1 cellular context compared by ENCODE assay signal in the genomic region with DNA sequence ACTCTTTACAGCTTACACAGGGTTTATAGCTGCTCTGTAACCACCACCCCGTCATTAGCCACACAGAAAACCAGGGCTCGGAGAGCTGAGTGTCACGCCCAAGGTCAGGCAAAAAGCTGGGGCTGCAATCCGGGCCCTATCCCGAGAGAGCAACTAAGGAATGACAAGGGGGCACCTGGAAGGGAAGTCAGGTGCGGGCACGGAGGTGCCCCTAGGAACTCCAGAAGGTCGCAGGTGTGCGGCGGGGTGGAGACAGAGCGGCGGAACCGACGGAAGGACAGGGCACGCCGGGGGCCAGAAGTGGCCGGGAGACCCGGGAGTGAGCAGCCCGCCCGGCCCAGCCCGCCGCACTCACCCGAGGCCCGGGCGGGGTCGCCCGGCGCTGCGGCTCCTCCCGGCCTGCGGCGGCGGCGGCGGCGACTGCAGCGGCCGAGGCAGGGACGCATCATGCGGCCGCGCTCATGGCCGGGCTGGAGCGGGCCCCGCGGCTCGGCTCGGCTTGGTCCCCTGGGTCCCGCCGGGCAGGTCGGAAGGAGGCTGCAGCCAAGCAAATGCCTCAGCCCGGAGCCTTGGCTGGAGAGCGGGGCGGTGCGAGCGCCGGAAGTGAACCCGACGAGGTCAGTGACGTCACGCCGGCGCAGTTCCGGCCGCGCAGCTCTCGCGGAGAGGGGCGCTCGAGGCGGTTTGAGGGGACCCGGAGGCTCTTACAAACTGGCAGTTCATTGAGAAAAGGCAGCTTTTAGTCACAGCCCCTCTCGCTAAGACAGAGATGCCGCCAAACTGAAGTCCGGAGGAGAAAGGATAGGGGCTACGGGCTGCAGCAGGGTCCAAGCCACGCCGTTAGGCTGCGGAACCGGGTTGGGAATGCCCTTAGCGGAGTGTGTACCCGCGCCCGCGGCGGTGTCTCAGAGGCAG.
TF ChIP-seq lines count a peak whose summit lies in the region.

ZDHHC7 (minus strand) TSS at position 605 of the 915 bp plus-strand sequence. CDS start 20,917 bp downstream, outside the sequence.

TF ChIP-seq in K562, 482 proteins besides CTCF, POLR2A, EP300 and RAD21 (continued from another document and continues in another):
- no peak for TF ChIP-seq ZNF77 (CRISPR knock-in tag; IDR thresholded peaks at IDR 0.05)
- TF ChIP-seq, protein P1, sequence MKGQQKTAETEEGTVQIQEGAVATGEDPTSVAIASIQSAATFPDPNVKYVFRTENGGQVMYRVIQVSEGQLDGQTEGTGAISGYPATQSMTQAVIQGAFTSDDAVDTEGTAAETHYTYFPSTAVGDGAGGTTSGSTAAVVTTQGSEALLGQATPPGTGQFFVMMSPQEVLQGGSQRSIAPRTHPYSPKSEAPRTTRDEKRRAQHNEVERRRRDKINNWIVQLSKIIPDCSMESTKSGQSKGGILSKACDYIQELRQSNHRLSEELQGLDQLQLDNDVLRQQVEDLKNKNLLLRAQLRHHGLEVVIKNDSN (CRISPR knock-in tag; IDR thresholded peaks at IDR 0.05) = no peak
- TF ChIP-seq, protein P2, sequence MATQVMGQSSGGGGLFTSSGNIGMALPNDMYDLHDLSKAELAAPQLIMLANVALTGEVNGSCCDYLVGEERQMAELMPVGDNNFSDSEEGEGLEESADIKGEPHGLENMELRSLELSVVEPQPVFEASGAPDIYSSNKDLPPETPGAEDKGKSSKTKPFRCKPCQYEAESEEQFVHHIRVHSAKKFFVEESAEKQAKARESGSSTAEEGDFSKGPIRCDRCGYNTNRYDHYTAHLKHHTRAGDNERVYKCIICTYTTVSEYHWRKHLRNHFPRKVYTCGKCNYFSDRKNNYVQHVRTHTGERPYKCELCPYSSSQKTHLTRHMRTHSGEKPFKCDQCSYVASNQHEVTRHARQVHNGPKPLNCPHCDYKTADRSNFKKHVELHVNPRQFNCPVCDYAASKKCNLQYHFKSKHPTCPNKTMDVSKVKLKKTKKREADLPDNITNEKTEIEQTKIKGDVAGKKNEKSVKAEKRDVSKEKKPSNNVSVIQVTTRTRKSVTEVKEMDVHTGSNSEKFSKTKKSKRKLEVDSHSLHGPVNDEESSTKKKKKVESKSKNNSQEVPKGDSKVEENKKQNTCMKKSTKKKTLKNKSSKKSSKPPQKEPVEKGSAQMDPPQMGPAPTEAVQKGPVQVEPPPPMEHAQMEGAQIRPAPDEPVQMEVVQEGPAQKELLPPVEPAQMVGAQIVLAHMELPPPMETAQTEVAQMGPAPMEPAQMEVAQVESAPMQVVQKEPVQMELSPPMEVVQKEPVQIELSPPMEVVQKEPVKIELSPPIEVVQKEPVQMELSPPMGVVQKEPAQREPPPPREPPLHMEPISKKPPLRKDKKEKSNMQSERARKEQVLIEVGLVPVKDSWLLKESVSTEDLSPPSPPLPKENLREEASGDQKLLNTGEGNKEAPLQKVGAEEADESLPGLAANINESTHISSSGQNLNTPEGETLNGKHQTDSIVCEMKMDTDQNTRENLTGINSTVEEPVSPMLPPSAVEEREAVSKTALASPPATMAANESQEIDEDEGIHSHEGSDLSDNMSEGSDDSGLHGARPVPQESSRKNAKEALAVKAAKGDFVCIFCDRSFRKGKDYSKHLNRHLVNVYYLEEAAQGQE (CRISPR knock-in tag; IDR thresholded peaks at IDR 0.05; ENCODE audit: low read depth) = peak; percentile 38; the same call in 1 of the 2 replicates
- no peak for TF ChIP-seq TEAD4 (IDR thresholded peaks at IDR 0.05; ENCODE audit: low read length)
- TF ChIP-seq TEAD4 (CRISPR knock-in tag; IDR thresholded peaks at IDR 0.05; ENCODE audit: borderline replicate concordance) = no peak
- no peak for TF ChIP-seq SMC3 (conservative IDR thresholded peaks at IDR 0.05; ENCODE audit: insufficient read depth, low read depth, low read length)
- TF ChIP-seq SREBF2 (CRISPR knock-in tag; IDR thresholded peaks at IDR 0.05) = no peak
- TF ChIP-seq, protein P3, sequence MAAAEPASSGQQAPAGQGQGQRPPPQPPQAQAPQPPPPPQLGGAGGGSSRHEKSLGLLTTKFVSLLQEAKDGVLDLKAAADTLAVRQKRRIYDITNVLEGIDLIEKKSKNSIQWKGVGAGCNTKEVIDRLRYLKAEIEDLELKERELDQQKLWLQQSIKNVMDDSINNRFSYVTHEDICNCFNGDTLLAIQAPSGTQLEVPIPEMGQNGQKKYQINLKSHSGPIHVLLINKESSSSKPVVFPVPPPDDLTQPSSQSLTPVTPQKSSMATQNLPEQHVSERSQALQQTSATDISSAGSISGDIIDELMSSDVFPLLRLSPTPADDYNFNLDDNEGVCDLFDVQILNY (CRISPR knock-in tag; IDR thresholded peaks at IDR 0.05) = peak; percentile 70; the same call in 1 of the 2 replicates
- TF ChIP-seq PTBP1 (IDR thresholded peaks at IDR 0.05; ENCODE audit: low read depth, low read length) = no peak
- TF ChIP-seq, protein P4, sequence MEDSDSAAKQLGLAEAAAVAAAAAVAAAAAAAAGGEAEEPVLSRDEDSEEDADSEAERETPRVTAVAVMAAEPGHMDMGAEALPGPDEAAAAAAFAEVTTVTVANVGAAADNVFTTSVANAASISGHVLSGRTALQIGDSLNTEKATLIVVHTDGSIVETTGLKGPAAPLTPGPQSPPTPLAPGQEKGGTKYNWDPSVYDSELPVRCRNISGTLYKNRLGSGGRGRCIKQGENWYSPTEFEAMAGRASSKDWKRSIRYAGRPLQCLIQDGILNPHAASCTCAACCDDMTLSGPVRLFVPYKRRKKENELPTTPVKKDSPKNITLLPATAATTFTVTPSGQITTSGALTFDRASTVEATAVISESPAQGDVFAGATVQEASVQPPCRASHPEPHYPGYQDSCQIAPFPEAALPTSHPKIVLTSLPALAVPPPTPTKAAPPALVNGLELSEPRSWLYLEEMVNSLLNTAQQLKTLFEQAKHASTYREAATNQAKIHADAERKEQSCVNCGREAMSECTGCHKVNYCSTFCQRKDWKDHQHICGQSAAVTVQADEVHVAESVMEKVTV (CRISPR knock-in tag; IDR thresholded peaks at IDR 0.05) = peak; percentile 48; the same call in 1 of the 2 replicates
- peak; percentile 82; the same call in 1 of the 2 replicates for TF ChIP-seq HIVEP1 (CRISPR knock-in tag; IDR thresholded peaks at IDR 0.05)
- TF ChIP-seq FOXP1 (CRISPR knock-in tag; IDR thresholded peaks at IDR 0.05) = no peak; the same call in 1 of the 2 replicates
- peak; percentile 55; the same call in 1 of the 2 replicates for TF ChIP-seq ZFP1 (CRISPR knock-in tag; IDR thresholded peaks at IDR 0.05)
- TF ChIP-seq CCNT2 (IDR thresholded peaks at IDR 0.05; ENCODE audit: borderline replicate concordance, extremely low read depth, insufficient read length, low read depth, low read length) = peak; percentile 69
- TF ChIP-seq ZNF124 (CRISPR knock-in tag; IDR thresholded peaks at IDR 0.05) = no peak
- TF ChIP-seq MXI1 (IDR thresholded peaks at IDR 0.05; ENCODE audit: low read depth, low read length) = no peak
- TF ChIP-seq YY1 (IDR thresholded peaks at IDR 0.05; ENCODE audit: borderline replicate concordance in 1 of 3, control insufficient read depth in 1 of 3, extremely low read depth in 1 of 3, insufficient read depth in 3 of 3, insufficient read length in 1 of 3, insufficient replicate concordance in 2 of 3, low read depth in 1 of 3, low read length in 2 of 3) = peak in 1 of 3 experiments; percentile 6
- TF ChIP-seq, protein P5, sequence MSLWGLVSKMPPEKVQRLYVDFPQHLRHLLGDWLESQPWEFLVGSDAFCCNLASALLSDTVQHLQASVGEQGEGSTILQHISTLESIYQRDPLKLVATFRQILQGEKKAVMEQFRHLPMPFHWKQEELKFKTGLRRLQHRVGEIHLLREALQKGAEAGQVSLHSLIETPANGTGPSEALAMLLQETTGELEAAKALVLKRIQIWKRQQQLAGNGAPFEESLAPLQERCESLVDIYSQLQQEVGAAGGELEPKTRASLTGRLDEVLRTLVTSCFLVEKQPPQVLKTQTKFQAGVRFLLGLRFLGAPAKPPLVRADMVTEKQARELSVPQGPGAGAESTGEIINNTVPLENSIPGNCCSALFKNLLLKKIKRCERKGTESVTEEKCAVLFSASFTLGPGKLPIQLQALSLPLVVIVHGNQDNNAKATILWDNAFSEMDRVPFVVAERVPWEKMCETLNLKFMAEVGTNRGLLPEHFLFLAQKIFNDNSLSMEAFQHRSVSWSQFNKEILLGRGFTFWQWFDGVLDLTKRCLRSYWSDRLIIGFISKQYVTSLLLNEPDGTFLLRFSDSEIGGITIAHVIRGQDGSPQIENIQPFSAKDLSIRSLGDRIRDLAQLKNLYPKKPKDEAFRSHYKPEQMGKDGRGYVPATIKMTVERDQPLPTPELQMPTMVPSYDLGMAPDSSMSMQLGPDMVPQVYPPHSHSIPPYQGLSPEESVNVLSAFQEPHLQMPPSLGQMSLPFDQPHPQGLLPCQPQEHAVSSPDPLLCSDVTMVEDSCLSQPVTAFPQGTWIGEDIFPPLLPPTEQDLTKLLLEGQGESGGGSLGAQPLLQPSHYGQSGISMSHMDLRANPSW (CRISPR knock-in tag; IDR thresholded peaks at IDR 0.05) = peak; percentile 56; the same call in 1 of the 2 replicates
- no peak for TF ChIP-seq PHTF2 (CRISPR knock-in tag; IDR thresholded peaks at IDR 0.05)
- peak; percentile 94 for TF ChIP-seq HNRNPLL (IDR thresholded peaks at IDR 0.05; ENCODE audit: low read depth, low read length, poor library complexity, severe bottlenecking)
- no peak; the same call in 1 of the 2 replicates for TF ChIP-seq DMBX1 (CRISPR knock-in tag; IDR thresholded peaks at IDR 0.05; ENCODE audit: borderline replicate concordance)
- TF ChIP-seq ZBTB9 (CRISPR knock-in tag; IDR thresholded peaks at IDR 0.05) = peak; percentile 79; the same call in 1 of the 2 replicates
- no peak for TF ChIP-seq MAFK (IDR thresholded peaks at IDR 0.05; ENCODE audit: low read length)
- TF ChIP-seq PATZ1 (CRISPR knock-in tag; IDR thresholded peaks at IDR 0.05; ENCODE audit: borderline replicate concordance) = no peak
- no peak; the same call in 1 of the 2 replicates for TF ChIP-seq E2F1 (CRISPR knock-in tag; IDR thresholded peaks at IDR 0.05)
- TF ChIP-seq TEAD1 (CRISPR knock-in tag; IDR thresholded peaks at IDR 0.05) = peak in 1 of 2 experiments; percentile 63; a peak in 1 of 4 replicates
- TF ChIP-seq BCOR (IDR thresholded peaks at IDR 0.05) = 0 out of 2 replicates have a peak, but pooled peaks have one; percentile 57
- no peak for TF ChIP-seq ETV6 (IDR thresholded peaks at IDR 0.05; ENCODE audit: borderline replicate concordance in 1 of 2, low read depth in 2 of 2, low read length in 1 of 2)
- TF ChIP-seq ETV6 (CRISPR knock-in tag; IDR thresholded peaks at IDR 0.05; ENCODE audit: borderline replicate concordance) = no peak
- TF ChIP-seq ZNF324 (CRISPR knock-in tag; IDR thresholded peaks at IDR 0.05) = peak; percentile 49; the same call in 1 of the 2 replicates
- no peak for TF ChIP-seq MYBL2 (IDR thresholded peaks at IDR 0.05; ENCODE audit: low read depth)
- no peak for TF ChIP-seq MYBL2 (CRISPR knock-in tag; IDR thresholded peaks at IDR 0.05; ENCODE audit: borderline replicate concordance)
- no peak for TF ChIP-seq KAT2B (IDR thresholded peaks at IDR 0.05; ENCODE audit: low read depth, low read length)
- TF ChIP-seq, protein P6, sequence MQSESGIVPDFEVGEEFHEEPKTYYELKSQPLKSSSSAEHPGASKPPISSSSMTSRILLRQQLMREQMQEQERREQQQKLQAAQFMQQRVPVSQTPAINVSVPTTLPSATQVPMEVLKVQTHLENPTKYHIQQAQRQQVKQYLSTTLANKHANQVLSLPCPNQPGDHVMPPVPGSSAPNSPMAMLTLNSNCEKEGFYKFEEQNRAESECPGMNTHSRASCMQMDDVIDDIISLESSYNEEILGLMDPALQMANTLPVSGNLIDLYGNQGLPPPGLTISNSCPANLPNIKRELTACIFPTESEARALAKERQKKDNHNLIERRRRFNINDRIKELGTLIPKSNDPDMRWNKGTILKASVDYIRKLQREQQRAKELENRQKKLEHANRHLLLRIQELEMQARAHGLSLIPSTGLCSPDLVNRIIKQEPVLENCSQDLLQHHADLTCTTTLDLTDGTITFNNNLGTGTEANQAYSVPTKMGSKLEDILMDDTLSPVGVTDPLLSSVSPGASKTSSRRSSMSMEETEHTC (IDR thresholded peaks at IDR 0.05) = no peak
- no peak for TF ChIP-seq U2AF1 (optimal IDR thresholded peaks at IDR 0.05; ENCODE audit: low read depth, low read length)
- TF ChIP-seq EHMT2 (IDR thresholded peaks at IDR 0.05) = no peak
